In genomic region chr12:15797818-15798217, GRCh38 we compare ENCODE assay signal across 20 cellular contexts. TPM values are rescaled to one million over a fixed set of nuclear protein-coding genes. Genes with fewer than 3 reads are reported as not detected.
DNase-seq lines count a peak whose midpoint lies in the region; ATAC-seq, FAIRE-seq and TF ChIP-seq lines count a peak whose summit lies in the region.
"Had no signal": no experiment of that assay in that cellular context is flagged by ENCODE, and none has a peak within 500 bp of the region (broad histone marks: within the 10 kb centered on the region; RNA-seq: fewer than 3 reads in every experiment).

No MANE protein-coding gene starts in this region.

- H3K4me2 ChIP-seq in mammary epithelial cell (ENCODE audit: insufficient read depth, low read depth, low read length): peak overlapping the region; percentile 18
- H3K4me2 ChIP-seq: GM23338 had no signal

- 54% methylated on average over 3 of the region's 3 CpGs for WGBS in mammary epithelial cell (ENCODE audit: low coverage, missing lambda C conversion rate)

- no peaks in the 10 kb centered on the region for H3K27me3 ChIP-seq in mammary epithelial cell (ENCODE audit: insufficient read depth, low read length)
- H3K27me3 ChIP-seq: Peyer's patch had no signal

- no peak overlapping the region for H3K4me3 ChIP-seq in mammary epithelial cell (replicated peaks in 1 of 3; ENCODE audit: insufficient read depth in 1 of 3, low read depth in 2 of 3, low read length in 3 of 3)
- H3K4me3 ChIP-seq: GM23338, Peyer's patch had no signal

- ATAC-seq in natural killer cell treated with Interleukin-12 subunit alpha and Interleukin-12 subunit beta and Interleukin-15 and Interleukin-18, amount 100 ng/mL, for 72 hours: no peak
- ATAC-seq: GM23338 had no signal

- DNase-seq in NCI-H2227 treated with DMSO at 0.1 percent for 48 hours (lab: John Stamatoyannopoulos, UW) (peak; percentile 12), NCI-H2227 (lab: John Stamatoyannopoulos, UW; ENCODE audit: unreplicated experiment) (no peak), NCI-H146 treated with DMSO at 0.1 percent for 48 hours (lab: John Stamatoyannopoulos, UW; ENCODE audit: unreplicated experiment) (peak; percentile 66), mammary epithelial cell (peak; percentile 12), urothelium cell line (ENCODE audit: low spot score) (no peak), HTR-8/SVneo (ENCODE audit: insufficient read length, low spot score) (no peak), AG08395 (ENCODE audit: low spot score) (no peak)
- no peak for DNase-seq in natural killer cell treated with Interleukin-12 subunit alpha and Interleukin-12 subunit beta and Interleukin-15 and Interleukin-18, amount 100 ng/mL, for 72 hours (ENCODE audit: low spot score)
- DNase-seq: 8988T, DMS79, Karpas-422, NCI-H1436 treated with DMSO at 0.1 percent for 48 hours, NCI-H446, NCI-H748 treated with DMSO at 0.1 percent for 48 hours, Peyer's patch, SW 1271 had no signal

- no peak overlapping the region for H3K4me3 Mint-ChIP-seq in natural killer cell treated with Interleukin-12 subunit alpha and Interleukin-12 subunit beta and Interleukin-15 and Interleukin-18, amount 100 ng/mL, for 72 hours
- H3K4me3 Mint-ChIP-seq: GM23338 had no signal

- FAIRE-seq in urothelium cell line (lab: Jason Lieb, UNC): peak; percentile 48
- no peak for FAIRE-seq in HTR-8/SVneo (lab: Jason Lieb, UNC)
- FAIRE-seq: G401.6, GM12891 had no signal

- intact Hi-C loops in mammary epithelial cell (cut with micrococcal nuclease): no loop called here

- H3K9ac ChIP-seq in mammary epithelial cell (ENCODE audit: insufficient read depth, low read length): no peak overlapping the region

- H3K27ac Mint-ChIP-seq in natural killer cell treated with Interleukin-12 subunit alpha and Interleukin-12 subunit beta and Interleukin-15 and Interleukin-18, amount 100 ng/mL, for 72 hours: no peak overlapping the region
- H3K27ac Mint-ChIP-seq: GM23338 had no signal

- H3K4me1 Mint-ChIP-seq in natural killer cell treated with Interleukin-12 subunit alpha and Interleukin-12 subunit beta and Interleukin-15 and Interleukin-18, amount 100 ng/mL, for 72 hours (ENCODE audit: low read depth in 2 of 2): no peaks in the 10 kb centered on the region

- no peak for TF ChIP-seq CTCF in mammary epithelial cell (conservative IDR thresholded peaks at IDR 0.05 in 1 of 2, IDR thresholded peaks at IDR 0.05 in 1 of 2; ENCODE audit: extremely low read depth in 1 of 2, insufficient read depth in 1 of 2, low read depth in 1 of 2, low read length in 2 of 2)

- no peaks in the 10 kb centered on the region for H4K20me1 ChIP-seq in mammary epithelial cell (ENCODE audit: insufficient read depth, low read length)

- H3K27ac ChIP-seq in mammary epithelial cell (ENCODE audit: insufficient read depth, low read depth, low read length): no peak overlapping the region
- H3K27ac ChIP-seq: C4-2B, Peyer's patch had no signal

- H3K27me3 Mint-ChIP-seq in natural killer cell treated with Interleukin-12 subunit alpha and Interleukin-12 subunit beta and Interleukin-15 and Interleukin-18, amount 100 ng/mL, for 72 hours: peaks cover 37 to 69% of the 10 kb centered on the region in 2 donors

- H3K79me2 ChIP-seq in mammary epithelial cell (ENCODE audit: insufficient read depth, low read length): no peaks in the 10 kb centered on the region

- H3K36me3 Mint-ChIP-seq in natural killer cell treated with Interleukin-12 subunit alpha and Interleukin-12 subunit beta and Interleukin-15 and Interleukin-18, amount 100 ng/mL, for 72 hours: no peaks in the 10 kb centered on the region

- in situ Hi-C loops in mammary epithelial cell (cut with MboI; ENCODE audit: low sequenced_read_pairs in 2 of 2): no loop called here

- H3K9me3 Mint-ChIP-seq in natural killer cell treated with Interleukin-12 subunit alpha and Interleukin-12 subunit beta and Interleukin-15 and Interleukin-18, amount 100 ng/mL, for 72 hours: no peaks in the 10 kb centered on the region
- H3K9me3 Mint-ChIP-seq: GM23338 had no signal

- BruUV-seq in mammary epithelial cell (replicated peaks; lab: Mats Ljungman, UMichigan): no TSS peak

- H2AFZ ChIP-seq in mammary epithelial cell (ENCODE audit: low read depth, low read length): no peak overlapping the region
- H2AFZ ChIP-seq: GM23338 had no signal

- peaks cover 17% of the 10 kb centered on the region for H3K4me1 ChIP-seq in mammary epithelial cell (ENCODE audit: insufficient read depth, low read length)
- H3K4me1 ChIP-seq: Peyer's patch had no signal

- CTCF ChIA-PET in mammary epithelial cell (lab: Charles Lee; ENCODE audit: low non-redundant PET): no interaction called here

- dilution Hi-C loops in mammary epithelial cell (cut with HindIII; ENCODE audit: low sequenced_read_pairs): no loop called here

- H3K36me3 ChIP-seq in mammary epithelial cell (ENCODE audit: insufficient read depth, low read length): no peaks in the 10 kb centered on the region
- H3K36me3 ChIP-seq: Peyer's patch had no signal

- no peaks in the 10 kb centered on the region for H3K9me3 ChIP-seq in mammary epithelial cell (replicated peaks; ENCODE audit: insufficient read depth, low read length)
- H3K9me3 ChIP-seq: Peyer's patch had no signal

RNA-seq across cellular contexts. Expression of gene EPS8, which starts 8.6 kb away (rescaled TPM):
- total RNA-seq in mammary epithelial cell: 10 to 100 TPM; 28.9 to 51.7 TPM
- 35.2 TPM for polyA plus RNA-seq in mammary epithelial cell
- 36.3 TPM for polyA minus RNA-seq in mammary epithelial cell
- total RNA-seq in natural killer cell treated with Interleukin-12 subunit alpha and Interleukin-12 subunit beta and Interleukin-15 and Interleukin-18, amount 100 ng/mL, for 72 hours: 10 to 100 TPM; 38.0 to 46.2 TPM

Comparison
In these comparisons a context has a peak if more than half of its experiments do, and no peak if none do; other contexts are left out.
1. DNase-seq: peak in NCI-H2227 treated with DMSO at 0.1 percent for 48 hours (single experiment), NCI-H146 treated with DMSO at 0.1 percent for 48 hours (single experiment) and mammary epithelial cell (single experiment); none in NCI-H2227 (single experiment), urothelium cell line (single experiment), HTR-8/SVneo (single experiment), AG08395 (single experiment) and natural killer cell treated with Interleukin-12 subunit alpha and Interleukin-12 subunit beta and Interleukin-15 and Interleukin-18, amount 100 ng/mL, for 72 hours (single experiment).